Comparison of ENCODE assay signal across 8 cellular contexts in the genomic region with DNA sequence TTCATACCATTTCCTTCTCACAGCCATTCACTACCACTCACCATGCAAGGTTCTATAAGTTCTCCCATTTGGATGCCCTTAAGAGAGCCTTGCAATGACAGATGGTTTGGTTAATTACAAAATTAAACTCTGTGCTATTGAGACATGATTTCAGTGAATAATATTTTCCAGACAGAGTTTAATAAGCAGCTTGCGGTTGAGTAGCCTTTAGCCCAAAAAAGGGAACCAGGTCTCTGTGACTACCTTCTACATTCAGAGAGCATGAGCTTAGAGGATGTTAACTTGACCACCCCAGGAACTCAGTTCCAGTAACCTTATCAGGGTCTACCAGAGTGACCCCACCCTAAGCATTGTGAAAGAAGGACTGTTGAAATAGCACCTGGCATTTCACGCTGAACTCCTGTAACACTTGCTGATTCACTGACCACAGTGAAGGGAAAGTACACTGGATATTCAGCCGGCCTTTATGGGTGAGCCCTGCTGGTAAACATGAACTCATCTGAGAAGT.
A peak's percentile ranks its signal among the peaks of the same experiment; 100 is the strongest.
DNase-seq lines count a peak whose midpoint lies in the region; ATAC-seq and TF ChIP-seq lines count a peak whose summit lies in the region.

No MANE protein-coding gene starts in this region.

- no peak for TF ChIP-seq CTCF in osteocyte (IDR thresholded peaks at IDR 0.05)

- H3K4me1 Mint-ChIP-seq in osteocyte (ENCODE audit: unreplicated experiment), result no peaks in the 10 kb centered on the region

- H3K9me3 Mint-ChIP-seq in osteocyte (ENCODE audit: unreplicated experiment), result no peaks in the 10 kb centered on the region

- H3K4me3 Mint-ChIP-seq in osteocyte (ENCODE audit: unreplicated experiment), result no peak overlapping the region

- ATAC-seq in GM18858 (IDR thresholded peaks at IDR 0.05; ENCODE audit: unreplicated experiment) (peak; percentile 81), HG02763 (IDR thresholded peaks at IDR 0.05; ENCODE audit: unreplicated experiment) (peak; percentile 85)

- H3K27me3 Mint-ChIP-seq in osteocyte (ENCODE audit: unreplicated experiment), result no peaks in the 10 kb centered on the region

- DNase-seq in NCI-H524 treated with DMSO at 0.1 percent for 48 hours (lab: John Stamatoyannopoulos, UW), result peak; percentile 9
- DNase-seq in fibroblast of the conjunctiva (ENCODE audit: low read depth), result peak; percentile 24
- no peak for DNase-seq in NCI-H2227 treated with DMSO at 0.1 percent for 48 hours (lab: John Stamatoyannopoulos, UW)
- no peak for DNase-seq in osteocyte (ENCODE audit: extremely low spot score, unreplicated experiment)
- no peak for DNase-seq in stimulated activated naive CD4-positive, alpha-beta T cell treated with Interleukin-2 at 50 U/mL for 16 hours (lab: John Stamatoyannopoulos, UW)
- DNase-seq in NCI-H146 (lab: John Stamatoyannopoulos, UW), result no peak

- no peak overlapping the region for H3K27ac Mint-ChIP-seq in osteocyte (ENCODE audit: unreplicated experiment)

- no peaks in the 10 kb centered on the region for H3K36me3 Mint-ChIP-seq in osteocyte (ENCODE audit: unreplicated experiment)

Comparison
In these comparisons a context has a peak if more than half of its experiments do, and no peak if none do; other contexts are left out.
1. DNase-seq: peak in NCI-H524 treated with DMSO at 0.1 percent for 48 hours (single experiment) and fibroblast of the conjunctiva (single experiment); none in NCI-H2227 treated with DMSO at 0.1 percent for 48 hours (single experiment), osteocyte (single experiment), stimulated activated naive CD4-positive, alpha-beta T cell treated with Interleukin-2 at 50 U/mL for 16 hours (single experiment) and NCI-H146 (single experiment).